ENCODE assay signal across 33 cellular contexts in the genomic region with DNA sequence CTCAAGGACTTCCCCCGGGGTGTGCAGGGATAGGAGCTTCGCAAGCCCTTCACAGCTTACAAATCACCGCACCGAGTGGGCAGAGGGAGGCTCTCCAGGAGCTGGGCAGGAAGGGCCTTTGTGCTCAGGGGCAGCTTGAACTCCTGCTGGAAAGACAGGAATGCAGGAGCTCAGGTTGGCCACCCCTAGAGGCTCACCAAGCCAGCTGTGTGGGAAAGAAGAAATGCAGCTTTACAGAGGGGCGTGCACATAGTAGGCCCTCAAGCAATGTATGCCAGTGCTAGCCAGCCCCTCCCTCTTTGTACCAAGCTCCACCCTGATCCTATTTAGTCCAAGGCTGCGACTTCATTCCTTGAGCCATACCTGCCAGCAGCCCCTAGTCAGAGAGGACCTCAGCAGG. TPM values are rescaled to one million over a fixed set of nuclear protein-coding genes. Genes with fewer than 3 reads are reported as not detected.
"Had no signal": no experiment of that assay in that cellular context is flagged by ENCODE, and none has a peak within 500 bp of the region (broad histone marks: within the 10 kb centered on the region; RNA-seq: fewer than 3 reads in every experiment).

No MANE protein-coding gene starts in this region.

- H2AFZ ChIP-seq: hepatocyte had no signal

- H3K4me2 ChIP-seq: hepatocyte had no signal

- H3K27ac ChIP-seq: hepatocyte, left lung, pancreas, prostate gland, spleen, transverse colon, upper lobe of left lung had no signal

- H3K27me3 ChIP-seq: heart right ventricle, hepatocyte, left lung, pancreas, sigmoid colon, spleen, transverse colon, upper lobe of left lung had no signal

- ATAC-seq: heart right ventricle; left lung; mucosa of descending colon; naive thymus-derived CD4-positive, alpha-beta T cell; natural killer cell treated with Interleukin-12 subunit alpha and Interleukin-12 subunit beta and Interleukin-15 and Interleukin-18, amount 100 ng/mL, for 72 hours; pancreas; stimulated activated effector memory CD8-positive, alpha-beta T cell treated with anti-CD3 and anti-CD28 coated beads, Interleukin-12 subunit alpha, Interleukin-12 subunit beta, amount 100 ng/mL, for 72 hours; stimulated activated naive CD8-positive, alpha-beta T cell treated with anti-CD3 and anti-CD28 coated beads, Interleukin-15, amount 100 ng/mL, for 72 hours had no signal

- H3K4me1 ChIP-seq: pancreas, prostate gland had no signal

- H3K9me3 Mint-ChIP-seq: natural killer cell treated with Interleukin-12 subunit alpha and Interleukin-12 subunit beta and Interleukin-15 and Interleukin-18, amount 100 ng/mL, for 72 hours; stimulated activated effector memory CD8-positive, alpha-beta T cell treated with anti-CD3 and anti-CD28 coated beads, Interleukin-12 subunit alpha, Interleukin-12 subunit beta, amount 100 ng/mL, for 72 hours had no signal

- H3K4me1 Mint-ChIP-seq: stimulated activated effector memory CD8-positive, alpha-beta T cell treated with anti-CD3 and anti-CD28 coated beads, Interleukin-12 subunit alpha, Interleukin-12 subunit beta, amount 100 ng/mL, for 72 hours; stimulated activated naive CD8-positive, alpha-beta T cell treated with anti-CD3 and anti-CD28 coated beads, Interleukin-15, amount 100 ng/mL, for 72 hours had no signal

- H3K27ac Mint-ChIP-seq: naive thymus-derived CD4-positive, alpha-beta T cell; natural killer cell treated with Interleukin-12 subunit alpha and Interleukin-12 subunit beta and Interleukin-15 and Interleukin-18, amount 100 ng/mL, for 72 hours; stimulated activated effector memory CD8-positive, alpha-beta T cell treated with anti-CD3 and anti-CD28 coated beads, Interleukin-12 subunit alpha, Interleukin-12 subunit beta, amount 100 ng/mL, for 72 hours; stimulated activated naive CD8-positive, alpha-beta T cell treated with anti-CD3 and anti-CD28 coated beads, Interleukin-15, amount 100 ng/mL, for 72 hours had no signal

- H3K36me3 ChIP-seq: heart right ventricle, left lung, pancreas, prostate gland, sigmoid colon, spleen, transverse colon, upper lobe of left lung had no signal

- H3K9me3 ChIP-seq: mucosa of descending colon, pancreas, prostate gland, sigmoid colon, transverse colon, upper lobe of left lung had no signal

- H3K79me2 ChIP-seq: hepatocyte had no signal

- H3K4me3 Mint-ChIP-seq: naive thymus-derived CD4-positive, alpha-beta T cell; natural killer cell treated with Interleukin-12 subunit alpha and Interleukin-12 subunit beta and Interleukin-15 and Interleukin-18, amount 100 ng/mL, for 72 hours; stimulated activated effector memory CD8-positive, alpha-beta T cell treated with anti-CD3 and anti-CD28 coated beads, Interleukin-12 subunit alpha, Interleukin-12 subunit beta, amount 100 ng/mL, for 72 hours; stimulated activated naive CD8-positive, alpha-beta T cell treated with anti-CD3 and anti-CD28 coated beads, Interleukin-15, amount 100 ng/mL, for 72 hours had no signal

- H3K27me3 Mint-ChIP-seq: stimulated activated naive CD8-positive, alpha-beta T cell treated with anti-CD3 and anti-CD28 coated beads, Interleukin-15, amount 100 ng/mL, for 72 hours had no signal

- H3K4me3 ChIP-seq: heart right ventricle, hepatocyte, left lung, lung, mucosa of descending colon, pancreas, prostate gland, sigmoid colon, spleen, transverse colon, upper lobe of left lung had no signal

- H3K36me3 Mint-ChIP-seq: natural killer cell treated with Interleukin-12 subunit alpha and Interleukin-12 subunit beta and Interleukin-15 and Interleukin-18, amount 100 ng/mL, for 72 hours; stimulated activated effector memory CD8-positive, alpha-beta T cell treated with anti-CD3 and anti-CD28 coated beads, Interleukin-12 subunit alpha, Interleukin-12 subunit beta, amount 100 ng/mL, for 72 hours had no signal

- DNase-seq: heart right ventricle; kidney glomerular epithelial cell; left cardiac atrium; left lung; midbrain; mucosa of descending colon; naive thymus-derived CD4-positive, alpha-beta T cell; nucleus accumbens; posterior cingulate gyrus; retina; right cardiac atrium; sigmoid colon; small intestine; spleen; stimulated activated CD4-positive, alpha-beta T cell treated with anti-CD3 and anti-CD28 coated beads, Interleukin-4, amount 100 ng/mL, for 24 hours; stimulated activated naive CD4-positive, alpha-beta T cell treated with Interleukin-2 at 50 U/mL for 16 hours; stimulated activated naive CD8-positive, alpha-beta T cell treated with anti-CD3 and anti-CD28 coated beads, Interleukin-15, amount 100 ng/mL, for 72 hours; substantia nigra; transverse colon; upper lobe of left lung had no signal

- FAIRE-seq: keratinocyte, pancreas, small intestine had no signal

RNA-seq across cellular contexts. Expression of a gene that starts 26.1 kb away (rescaled TPM):
- total RNA-seq: heart right ventricle; hepatocyte; left cardiac atrium; left lung; lung; mesenteric fat pad; mucosa of descending colon; myocyte; naive thymus-derived CD4-positive, alpha-beta T cell; natural killer cell treated with Interleukin-12 subunit alpha and Interleukin-12 subunit beta and Interleukin-15 and Interleukin-18, amount 100 ng/mL, for 72 hours; osteoblast; pancreas; prostate gland; right cardiac atrium; sigmoid colon; spleen; temporal lobe; transverse colon; upper lobe of left lung; urinary bladder had no signal
- polyA plus RNA-seq: heart right ventricle; hepatocyte; keratinocyte; lung; naive thymus-derived CD4-positive, alpha-beta T cell; neural cell; right cardiac atrium; sigmoid colon; small intestine; spleen; urinary bladder had no signal
